Comparison of ENCODE assay signal across 9 cellular contexts in the genomic region with DNA sequence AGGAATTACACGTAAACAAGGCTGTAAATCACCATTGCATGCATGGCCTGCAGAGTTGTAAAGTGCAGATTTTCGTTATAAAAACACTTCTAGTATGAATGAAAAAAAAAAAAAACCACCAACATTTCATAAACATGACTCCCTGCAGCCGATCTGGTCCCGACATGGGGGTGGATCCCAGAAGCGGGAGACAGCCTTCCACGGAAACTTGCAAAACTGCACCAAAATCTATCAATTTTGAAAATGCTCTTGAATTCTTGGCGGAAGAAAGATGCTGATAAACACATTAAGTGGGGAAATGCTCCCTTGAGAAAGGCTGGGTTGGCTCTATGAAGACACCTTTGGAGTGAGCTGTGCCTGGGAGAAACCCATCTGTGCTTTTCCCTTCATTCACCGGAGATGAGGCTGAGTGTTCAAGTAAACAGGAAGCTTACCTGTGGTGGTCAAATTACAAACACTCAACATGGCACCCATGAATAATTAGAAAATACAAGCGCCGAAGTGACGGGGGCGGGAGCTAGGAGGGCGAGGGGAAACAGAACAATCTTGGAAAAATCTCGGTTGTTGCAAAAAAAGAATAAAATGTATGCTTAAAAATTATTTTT. TPM values are rescaled to one million over a fixed set of nuclear protein-coding genes. Genes with fewer than 3 reads are reported as not detected.
DNase-seq lines count a peak whose midpoint lies in the region; ATAC-seq and TF ChIP-seq lines count a peak whose summit lies in the region.
"Had no signal": no experiment of that assay in that cellular context is flagged by ENCODE, and none has a peak within 500 bp of the region (broad histone marks: within the 10 kb centered on the region; RNA-seq: fewer than 3 reads in every experiment).

No MANE protein-coding gene starts in this region.

- no peaks in the 10 kb centered on the region for H3K36me3 ChIP-seq in CD4-positive, alpha-beta memory T cell (ENCODE audit: insufficient read depth, low read length)
- H3K36me3 ChIP-seq in IMR-90 (ENCODE audit: control insufficient read depth, insufficient read depth, low read length) = peaks cover 2% of the 10 kb centered on the region; the same call in 1 of the 2 replicates
- no peaks in the 10 kb centered on the region for H3K36me3 ChIP-seq in naive thymus-derived CD4-positive, alpha-beta T cell (ENCODE audit: control insufficient read depth in 2 of 3, insufficient read depth in 3 of 3, low read length in 3 of 3)

- H2AFZ ChIP-seq in IMR-90 (replicated peaks; ENCODE audit: low read length, poor library complexity) = no peak overlapping the region

- H2BK120ac ChIP-seq in IMR-90 (ENCODE audit: low read depth, low read length) = no peak overlapping the region

- H3K27me3 ChIP-seq in CD4-positive, alpha-beta memory T cell (ENCODE audit: insufficient read depth, low read length) = peaks cover 24% of the 10 kb centered on the region
- peaks cover 23% of the 10 kb centered on the region for H3K27me3 ChIP-seq in IMR-90 (ENCODE audit: control insufficient read depth, insufficient read depth, low read length)
- peaks cover 6 to 21% of the 10 kb centered on the region in 2 donors for H3K27me3 ChIP-seq in naive thymus-derived CD4-positive, alpha-beta T cell (ENCODE audit: control insufficient read depth in 2 of 2, insufficient read depth in 2 of 2, low read length in 2 of 2)

- no peak overlapping the region for H2BK5ac ChIP-seq in IMR-90 (ENCODE audit: low read depth, low read length, poor library complexity, severe bottlenecking)

- peaks cover 5 to 20% (median 12%) of the 10 kb centered on the region in 4 donors for H3K4me1 Mint-ChIP-seq in CD4-positive, alpha-beta memory T cell
- H3K4me1 Mint-ChIP-seq in naive thymus-derived CD4-positive, alpha-beta T cell = peaks cover 7 to 21% (median 15%) of the 10 kb centered on the region in 7 donors

- H3K4me3 ChIP-seq in CD4-positive, alpha-beta memory T cell (ENCODE audit: low read length in 2 of 2) = no peak overlapping the region
- peak overlapping the region; percentile 35; the same call in 1 of the 2 replicates for H3K4me3 ChIP-seq in IMR-90 (ENCODE audit: insufficient read depth, low read depth, low read length)
- H3K4me3 ChIP-seq in astrocyte of the spinal cord (ENCODE audit: low read depth, low read length) = peak overlapping the region; percentile 43
- no peak overlapping the region for H3K4me3 ChIP-seq in naive thymus-derived CD4-positive, alpha-beta T cell (ENCODE audit: low read length)

- H3K4me3 Mint-ChIP-seq in CD4-positive, alpha-beta memory T cell = peak overlapping the region in 6 of 8 donors; percentile 5 to 58 (median 32)
- H3K4me3 Mint-ChIP-seq in naive thymus-derived CD4-positive, alpha-beta T cell = peak overlapping the region; percentile 41 to 81 (median 66)

- no peaks in the 10 kb centered on the region; the same call in 1 of the 2 replicates for H4K20me1 ChIP-seq in IMR-90 (ENCODE audit: insufficient read depth, low read length)

- no peak overlapping the region for H3K14ac ChIP-seq in IMR-90 (replicated peaks; ENCODE audit: low read depth, low read length)

- peaks cover 36 to 47% of the 10 kb centered on the region in 2 donors for H3K27me3 Mint-ChIP-seq in CD4-positive, alpha-beta memory T cell
- peaks cover 51 to 58% (median 54%) of the 10 kb centered on the region in 5 donors for H3K27me3 Mint-ChIP-seq in naive thymus-derived CD4-positive, alpha-beta T cell

- dilution Hi-C loops in IMR-90 (cut with HindIII; ENCODE audit: low sequenced_read_pairs, unreplicated experiment) = loop anchor here (25.0 kb wide), 1 partner anchor 433 kb away; a partner anchor contains a TSS

- no peak overlapping the region for H3K27ac ChIP-seq in CD4-positive, alpha-beta memory T cell (ENCODE audit: low read depth, low read length)
- no peak overlapping the region for H3K27ac ChIP-seq in IMR-90 (ENCODE audit: insufficient read depth, low read length)
- H3K27ac ChIP-seq in naive thymus-derived CD4-positive, alpha-beta T cell (ENCODE audit: low read depth, low read length) = no peak overlapping the region

- BruUV-seq in IMR-90 (replicated peaks; lab: Mats Ljungman, UMichigan) = no TSS peak

- H4K8ac ChIP-seq in IMR-90 (ENCODE audit: low read depth in 2 of 2, low read length in 2 of 2) = 0 out of 4 replicates have a peak overlapping the region, but pooled peaks of 1 of the 2 experiments have one; percentile 22

- no peaks in the 10 kb centered on the region for H3K79me1 ChIP-seq in IMR-90 (ENCODE audit: low read depth in 1 of 2, low read length in 2 of 2)

- peak overlapping the region; percentile 54 for H3K23ac ChIP-seq in IMR-90 (ENCODE audit: low read depth, low read length)

- no peak overlapping the region for H2AK9ac ChIP-seq in IMR-90 (replicated peaks; ENCODE audit: low read depth, low read length, poor library complexity)

- no peaks in the 10 kb centered on the region for H3K9me1 ChIP-seq in IMR-90 (ENCODE audit: insufficient read depth, low read length)

- H2AK5ac ChIP-seq in IMR-90 (ENCODE audit: low read depth, low read length) = no peak overlapping the region

- WGBS in IMR-90 (ENCODE audit: extremely low coverage in 2 of 2, insufficient read length in 1 of 2), 2 experiments = no CpG with 5 or more reads among the region's 14 CpGs

- H3K18ac ChIP-seq in IMR-90 (ENCODE audit: low read depth, low read length) = no peak overlapping the region

- TF ChIP-seq CTCF in IMR-90 (conservative IDR thresholded peaks at IDR 0.05; ENCODE audit: low read depth, low read length) (no peak), astrocyte of the spinal cord (IDR thresholded peaks at IDR 0.05; ENCODE audit: low read depth, low read length) (no peak)

- H2BK15ac ChIP-seq in IMR-90 (ENCODE audit: low read depth, low read length) = no peak overlapping the region

- H3K56ac ChIP-seq in IMR-90 (ENCODE audit: extremely low read depth, insufficient read depth, low read length) = no peak overlapping the region

- H4K91ac ChIP-seq in IMR-90 (ENCODE audit: insufficient read depth, low read depth, low read length) = no peak overlapping the region

- intact Hi-C loops in CD4-positive, alpha-beta memory T cell (cut with micrococcal nuclease) = no loop called here
- intact Hi-C loops in IMR-90 (cut with micrococcal nuclease) = no loop called here
- intact Hi-C loops in naive thymus-derived CD4-positive, alpha-beta T cell (cut with micrococcal nuclease) = no loop called here

- ATAC-seq in IMR-90 (ENCODE audit: low read depth) (peak; percentile 22), HG02642 (IDR thresholded peaks at IDR 0.05; ENCODE audit: poor library complexity, unreplicated experiment) (no peak), HG02870 (IDR thresholded peaks at IDR 0.05; ENCODE audit: unreplicated experiment) (no peak), GM19455 (IDR thresholded peaks at IDR 0.05; ENCODE audit: unreplicated experiment) (no peak), GM21381 (IDR thresholded peaks at IDR 0.05; ENCODE audit: unreplicated experiment) (no peak)
- no peak for ATAC-seq in naive thymus-derived CD4-positive, alpha-beta T cell

- no peak overlapping the region; the same call in 1 of the 2 replicates for H3K9ac ChIP-seq in IMR-90 (ENCODE audit: low read depth, low read length)

- H3K9me3 Mint-ChIP-seq in CD4-positive, alpha-beta memory T cell = peaks cover 0 to 2% (median 0%) of the 10 kb centered on the region in 8 donors
- H3K9me3 Mint-ChIP-seq in naive thymus-derived CD4-positive, alpha-beta T cell = peaks cover 0 to 7% (median 0%) of the 10 kb centered on the region in 11 donors

- no peak overlapping the region for H2BK20ac ChIP-seq in IMR-90 (ENCODE audit: low read depth, low read length)

- in situ Hi-C loops in IMR-90 (cut with MboI; ENCODE audit: low sequenced_read_pairs) (loop anchor here (10.0 to 25.0 kb wide), 2 partner anchors 626 to 808 kb away; a partner anchor contains a TSS), astrocyte of the spinal cord (cut with HindIII; ENCODE audit: low sequenced_read_pairs) (loop anchor here (25.0 kb wide), 2 partner anchors 433 to 608 kb away; a partner anchor contains a TSS)

- peak overlapping the region in 6 of 7 donors; percentile 5 to 91 (median 54) for H3K27ac Mint-ChIP-seq in CD4-positive, alpha-beta memory T cell
- H3K27ac Mint-ChIP-seq in naive thymus-derived CD4-positive, alpha-beta T cell = peak overlapping the region in 6 of 9 donors; percentile 76 to 88 (median 86)

- peak; percentile 77 for TF ChIP-seq POLR2A in IMR-90 (IDR thresholded peaks at IDR 0.05; ENCODE audit: low read depth, low read length)

- peak overlapping the region; percentile 71 for H3K4me2 ChIP-seq in IMR-90 (ENCODE audit: low read depth, low read length)

- POLR2A ChIA-PET in CD4-positive, alpha-beta memory T cell (lab: Charles Lee; ENCODE audit: partially characterized antibody) = no interaction called here
- POLR2A ChIA-PET in IMR-90 (lab: Charles Lee; ENCODE audit: unreplicated experiment) = interaction anchor here (0.7 kb wide), 1 partner anchor 858 kb away, joined by 13 read pairs; no protein-coding TSS in a partner anchor
- POLR2A ChIA-PET in naive thymus-derived CD4-positive, alpha-beta T cell (lab: Charles Lee) = interaction anchor here (0.6 to 0.7 kb wide), 2 partner anchors 223 to 616 kb away, joined by 3 read pairs; no protein-coding TSS in a partner anchor

- H3K36me3 Mint-ChIP-seq in CD4-positive, alpha-beta memory T cell = peaks cover 0 to 7% of the 10 kb centered on the region in 2 donors
- H3K36me3 Mint-ChIP-seq in naive thymus-derived CD4-positive, alpha-beta T cell = peaks cover 0 to 19% (median 9%) of the 10 kb centered on the region in 5 donors

- 0 out of 2 replicates have a peak overlapping the region, but pooled peaks have one; percentile 15 for H3K4ac ChIP-seq in IMR-90 (ENCODE audit: low read depth, low read length)

- TF ChIP-seq RAD21 in IMR-90 (IDR thresholded peaks at IDR 0.05; ENCODE audit: low read length) = no peak

- no peaks in the 10 kb centered on the region for H3K4me1 ChIP-seq in CD4-positive, alpha-beta memory T cell (ENCODE audit: insufficient read depth, low read length)
- H3K4me1 ChIP-seq in IMR-90 (ENCODE audit: control insufficient read depth, insufficient read depth, low read length) = no peaks in the 10 kb centered on the region
- no peaks in the 10 kb centered on the region for H3K4me1 ChIP-seq in naive thymus-derived CD4-positive, alpha-beta T cell (ENCODE audit: control insufficient read depth in 2 of 2, insufficient read depth in 2 of 2, low read length in 2 of 2)

- no peak overlapping the region for H4K5ac ChIP-seq in IMR-90 (ENCODE audit: low read depth, low read length)

- DNase-seq in CD4-positive, alpha-beta memory T cell = no peak
- peak; percentile 57 for DNase-seq in IMR-90
- DNase-seq in astrocyte of the spinal cord (ENCODE audit: low read depth, low spot score) = no peak
- DNase-seq in naive thymus-derived CD4-positive, alpha-beta T cell = peak in 1 of 9 donors; percentile 15

- CTCF ChIA-PET in CD4-positive, alpha-beta memory T cell (lab: Charles Lee; ENCODE audit: partially characterized antibody) = interaction anchor here (0.8 to 1.5 kb wide), 2 partner anchors 10 to 17 kb away, joined by 4 to 6 read pairs; no protein-coding TSS in a partner anchor
- CTCF ChIA-PET in IMR-90 (lab: Yijun Ruan, JAX) = interaction anchor here (0.8 kb wide), 1 partner anchor 10 kb away, joined by 3 read pairs; no protein-coding TSS in a partner anchor
- CTCF ChIA-PET in naive thymus-derived CD4-positive, alpha-beta T cell (lab: Charles Lee) = interaction anchor here (0.9 kb wide), 1 partner anchor 11 kb away, joined by 3 read pairs; no protein-coding TSS in a partner anchor

- H3K9me3 ChIP-seq in CD4-positive, alpha-beta memory T cell (ENCODE audit: control insufficient read depth in 1 of 2, low read length in 2 of 2) = no peaks in the 10 kb centered on the region
- H3K9me3 ChIP-seq in IMR-90 (ENCODE audit: control insufficient read depth, insufficient read depth, low read length) = peaks cover 2% of the 10 kb centered on the region; the same call in 1 of the 2 replicates
- H3K9me3 ChIP-seq in naive thymus-derived CD4-positive, alpha-beta T cell (ENCODE audit: control insufficient read depth in 2 of 3, low read length in 3 of 3) = no peaks in the 10 kb centered on the region

RNA-seq across cellular contexts. Expression of a gene that starts 0.8 kb away (rescaled TPM):
- not detected for total RNA-seq in CD4-positive, alpha-beta memory T cell
- polyA plus RNA-seq in CD4-positive, alpha-beta memory T cell = not detected
- not detected in 2 replicates for total RNA-seq in IMR-90 (2012; rRNA removed)
- polyA plus RNA-seq in IMR-90 (2012; rRNA removed) = not detected in 2 replicates
- not detected in 2 replicates for polyA plus RNA-seq in IMR-90 (2012; cell fraction: cytosol; rRNA removed)
- polyA plus RNA-seq in IMR-90 (2012; cell fraction: nucleus; rRNA removed; ENCODE audit: low replicate concordance) = not detected in 2 replicates
- not detected for total RNA-seq in naive thymus-derived CD4-positive, alpha-beta T cell
- polyA plus RNA-seq in naive thymus-derived CD4-positive, alpha-beta T cell = not detected
- total RNA-seq: LHCN-M2 had no signal

Comparison
In these comparisons a context has a peak if more than half of its experiments do, and no peak if none do; other contexts are left out.
1. H3K4me3 ChIP-seq: peak in IMR-90 (single experiment) and astrocyte of the spinal cord (single experiment); none in CD4-positive, alpha-beta memory T cell (0 of 2) and naive thymus-derived CD4-positive, alpha-beta T cell (single experiment).